ENCODE assay signal across 8 cellular contexts in genomic region chr3:172102123-172102882, GRCh38.
A peak's percentile ranks its signal among the peaks of the same experiment; 100 is the strongest.
DNase-seq lines count a peak whose midpoint lies in the region; ATAC-seq and TF ChIP-seq lines count a peak whose summit lies in the region.

No MANE protein-coding gene starts in this region.

- intact Hi-C loops in mucosa of descending colon (cut with DNase I, micrococcal nuclease) = no loop called here

- no peaks in the 10 kb centered on the region for H3K9me3 ChIP-seq in mucosa of descending colon

- DNase-seq in activated CD4-positive, alpha-beta T cell treated with anti-CD3 and anti-CD28 coated beads, Interleukin-2, amount 50 U/mL, for 1 hour = peak; percentile 18
- peak; percentile 38 to 60 (median 43) for DNase-seq in mucosa of descending colon
- no peak for DNase-seq in AML-193 (lab: John Stamatoyannopoulos, UW)
- no peak for DNase-seq in activated CD4-positive, CD25-positive, alpha-beta regulatory T cell treated with anti-CD3 and anti-CD28 coated beads, Interleukin-2, amount 50 U/mL, for 72 hours
- no peak for DNase-seq in COLO829 (ENCODE audit: low spot score)

- peaks cover 21% of the 10 kb centered on the region for H3K4me1 ChIP-seq in mucosa of descending colon (ENCODE audit: low read depth)

- ATAC-seq in GM18502 (IDR thresholded peaks at IDR 0.05; ENCODE audit: poor library complexity, unreplicated experiment) (peak; percentile 30), HG02759 (IDR thresholded peaks at IDR 0.05; ENCODE audit: unreplicated experiment) (peak; percentile 41), mucosa of descending colon (peak; percentile 69), HG03565 (IDR thresholded peaks at IDR 0.05; ENCODE audit: unreplicated experiment) (no peak)

- H3K4me3 ChIP-seq in mucosa of descending colon = no peak overlapping the region

- H3K36me3 ChIP-seq in mucosa of descending colon (ENCODE audit: low read depth) = no peaks in the 10 kb centered on the region

- TF ChIP-seq CTCF in mucosa of descending colon (IDR thresholded peaks at IDR 0.05) = no peak

Comparison
In these comparisons a context has a peak if more than half of its experiments do, and no peak if none do; other contexts are left out.
1. DNase-seq: peak in activated CD4-positive, alpha-beta T cell treated with anti-CD3 and anti-CD28 coated beads, Interleukin-2, amount 50 U/mL, for 1 hour (single experiment) and mucosa of descending colon (3 of 3); none in AML-193 (0 of 2), activated CD4-positive, CD25-positive, alpha-beta regulatory T cell treated with anti-CD3 and anti-CD28 coated beads, Interleukin-2, amount 50 U/mL, for 72 hours (single experiment) and COLO829 (single experiment).